In the genomic region with DNA sequence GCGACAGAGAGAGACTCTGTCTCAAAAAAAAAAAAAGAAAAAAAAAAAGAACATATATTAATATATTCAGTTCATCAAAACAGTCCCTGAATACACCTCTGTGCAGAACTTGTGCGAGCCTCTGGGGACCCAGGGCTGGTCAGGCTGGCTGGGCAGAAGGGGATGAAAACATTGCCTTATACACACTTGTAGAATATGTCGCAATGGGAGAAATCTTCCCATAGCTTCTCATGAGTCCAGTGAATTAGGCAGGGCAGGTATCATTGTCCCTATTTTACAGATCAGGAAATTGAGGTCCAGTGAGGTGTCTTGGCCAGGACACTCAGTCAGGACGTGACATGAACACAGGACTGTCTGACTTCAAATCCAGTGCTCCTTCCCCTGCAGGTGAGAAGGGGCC, we compare ENCODE assay signal across 30 cellular contexts. TPM values are rescaled to one million over a fixed set of nuclear protein-coding genes. Genes with fewer than 3 reads are reported as not detected.
"Had no signal": no experiment of that assay in that cellular context is flagged by ENCODE, and none has a peak within 500 bp of the region (broad histone marks: within the 10 kb centered on the region; RNA-seq: fewer than 3 reads in every experiment).

No MANE protein-coding gene starts in this region.

- H3K9ac ChIP-seq: parathyroid adenoma had no signal

- H3K4me2 ChIP-seq: smooth muscle cell had no signal

- H3K9me3 ChIP-seq: neutrophil, ovary, psoas muscle, spleen, suprapubic skin, testis, tibial artery, transverse colon, upper lobe of right lung, uterus had no signal

- DNase-seq: naive thymus-derived CD8-positive, alpha-beta T cell; nephron progenitor cell; nucleus accumbens; ovary; posterior cingulate gyrus; psoas muscle; right cardiac atrium; spleen; stimulated activated CD4-positive, alpha-beta T cell treated with anti-CD3 and anti-CD28 coated beads, Interleukin-12 subunit alpha, Interleukin-12 subunit beta, amount 100 ng/mL, for 4 hours; stimulated activated CD4-positive, alpha-beta T cell treated with anti-CD3 and anti-CD28 coated beads, Interleukin-1b, Interleukin-23, amount 100 ng/mL, for 48 hours; stimulated activated CD4-positive, alpha-beta T cell treated with anti-CD3 and anti-CD28 coated beads, Interleukin-4, amount 100 ng/mL, for 1 hour; stimulated activated CD4-positive, alpha-beta T cell treated with anti-CD3 and anti-CD28 coated beads, Interleukin-4, amount 100 ng/mL, for 4 hours; stimulated activated CD8-positive, alpha-beta memory T cell treated with anti-CD3 and anti-CD28 coated beads, Interleukin-4, amount 100 ng/mL, for 48 hours; stimulated activated naive CD4-positive, alpha-beta T cell; stimulated activated naive CD8-positive, alpha-beta T cell treated with anti-CD3 and anti-CD28 coated beads, Interleukin-15, amount 100 ng/mL, for 72 hours; stimulated activated naive CD8-positive, alpha-beta T cell treated with anti-CD3 and anti-CD28 coated beads, Interleukin-15, Interleukin-2, amounts not matched to agents 100 U/mL and 50 U/mL, for 24 hours; substantia nigra; testis; tibial artery; transverse colon; upper lobe of right lung; uterus had no signal

- H3K27ac ChIP-seq: neutrophil, ovary, parathyroid adenoma, psoas muscle, skin epidermis, spleen, suprapubic skin, testis, tibial artery, transverse colon, upper lobe of right lung, uterus had no signal

- H3K27me3 ChIP-seq: ovary, suprapubic skin, testis, transverse colon, uterus had no signal

- H3K4me1 ChIP-seq: parathyroid adenoma, psoas muscle, suprapubic skin, tibial artery, transverse colon, upper lobe of right lung, uterus had no signal

- H2AFZ ChIP-seq: parathyroid adenoma had no signal

- ATAC-seq: naive thymus-derived CD8-positive, alpha-beta T cell; natural killer cell treated with Interleukin-12 subunit alpha and Interleukin-12 subunit beta and Interleukin-15 and Interleukin-18, amount 100 ng/mL, for 72 hours; psoas muscle; right cardiac atrium; sciatic nerve; stimulated activated memory B cell treated with anti-CD40 and anti-IgM and Interleukin-4, amounts not matched to agents 10 μg/mL and 1 μg/mL and 100 μg/mL, for 72 hours; stimulated activated naive CD8-positive, alpha-beta T cell treated with anti-CD3 and anti-CD28 coated beads, Interleukin-15, amount 100 ng/mL, for 72 hours; stimulated activated naive CD8-positive, alpha-beta T cell treated with anti-CD3 and anti-CD28 coated beads, Interleukin-15, Interleukin-2, amounts not matched to agents 100 U/mL and 50 U/mL, for 24 hours; upper lobe of right lung had no signal

- H3K36me3 ChIP-seq: neutrophil, ovary, spleen, suprapubic skin, tibial artery, transverse colon, upper lobe of right lung, uterus had no signal

- H3K4me3 ChIP-seq: ovary, psoas muscle, skin epidermis, smooth muscle cell, spleen, suprapubic skin, testis, tibial artery, transverse colon, upper lobe of right lung, uterus had no signal

- H3K79me2 ChIP-seq: parathyroid adenoma had no signal

RNA-seq across cellular contexts. Expression of gene WNT4, which starts 12.6 kb away (rescaled TPM):
- total RNA-seq: naive thymus-derived CD8-positive, alpha-beta T cell; natural killer cell treated with Interleukin-12 subunit alpha and Interleukin-12 subunit beta and Interleukin-15 and Interleukin-18, amount 100 ng/mL, for 72 hours had no signal
- polyA plus RNA-seq: naive thymus-derived CD8-positive, alpha-beta T cell had no signal
